Comparison of ENCODE assay signal across 23 cellular contexts in genomic region chr14:21040370-21040925, GRCh38. TPM values are rescaled to one million over a fixed set of nuclear protein-coding genes. Genes with fewer than 3 reads are reported as not detected.
DNase-seq lines count a peak whose midpoint lies in the region; ATAC-seq and TF ChIP-seq lines count a peak whose summit lies in the region.
"Had no signal": no experiment of that assay in that cellular context is flagged by ENCODE, and none has a peak within 500 bp of the region (broad histone marks: within the 10 kb centered on the region; RNA-seq: fewer than 3 reads in every experiment).

No MANE protein-coding gene starts in this region.

- H3K4me1 ChIP-seq in suprapubic skin = peaks cover 60% of the 10 kb centered on the region

- peak overlapping the region; percentile 72 for H3K27ac Mint-ChIP-seq in glutamatergic neuron (ENCODE audit: unreplicated experiment)
- H3K27ac Mint-ChIP-seq: activated B cell treated with CpG ODN at 0.5 μM for 24 hours; natural killer cell treated with Interleukin-12 subunit alpha and Interleukin-12 subunit beta and Interleukin-15 and Interleukin-18, amount 100 ng/mL, for 72 hours; progenitor cell of endocrine pancreas had no signal

- peak overlapping the region; percentile 26 for H3K4me3 Mint-ChIP-seq in glutamatergic neuron (ENCODE audit: unreplicated experiment)
- H3K4me3 Mint-ChIP-seq: activated B cell treated with CpG ODN at 0.5 μM for 24 hours; natural killer cell treated with Interleukin-12 subunit alpha and Interleukin-12 subunit beta and Interleukin-15 and Interleukin-18, amount 100 ng/mL, for 72 hours had no signal

- no peak for TF ChIP-seq EP300 in suprapubic skin (IDR thresholded peaks at IDR 0.05)

- H3K27me3 ChIP-seq in suprapubic skin = no peaks in the 10 kb centered on the region
- H3K27me3 ChIP-seq: cardiac muscle cell had no signal

- H3K36me3 ChIP-seq in suprapubic skin = no peaks in the 10 kb centered on the region
- H3K36me3 ChIP-seq: cardiac muscle cell, heart right ventricle, left lung, thoracic aorta had no signal

- peaks cover 26% of the 10 kb centered on the region for H3K4me1 Mint-ChIP-seq in glutamatergic neuron (ENCODE audit: low read depth, unreplicated experiment)
- H3K4me1 Mint-ChIP-seq: activated B cell treated with CpG ODN at 0.5 μM for 24 hours had no signal

- TF ChIP-seq POLR2A in suprapubic skin (IDR thresholded peaks at IDR 0.05) = no peak

- TF ChIP-seq CTCF in glutamatergic neuron (IDR thresholded peaks at IDR 0.05; ENCODE audit: partially characterized antibody, unreplicated experiment) (no peak), suprapubic skin (IDR thresholded peaks at IDR 0.05) (no peak)

- peaks cover 8% of the 10 kb centered on the region for H3K9me3 Mint-ChIP-seq in glutamatergic neuron (ENCODE audit: unreplicated experiment)
- H3K9me3 Mint-ChIP-seq: activated B cell treated with CpG ODN at 0.5 μM for 24 hours; natural killer cell treated with Interleukin-12 subunit alpha and Interleukin-12 subunit beta and Interleukin-15 and Interleukin-18, amount 100 ng/mL, for 72 hours had no signal

- no peak for ATAC-seq in GM21447 (IDR thresholded peaks at IDR 0.05; ENCODE audit: unreplicated experiment)
- ATAC-seq: natural killer cell treated with Interleukin-12 subunit alpha and Interleukin-12 subunit beta and Interleukin-15 and Interleukin-18, amount 100 ng/mL, for 72 hours had no signal

- H3K9me3 ChIP-seq in suprapubic skin = no peaks in the 10 kb centered on the region
- H3K9me3 ChIP-seq: heart right ventricle, left lung, thoracic aorta had no signal

- no peak overlapping the region for H3K4me3 ChIP-seq in suprapubic skin
- H3K4me3 ChIP-seq: cardiac muscle cell, heart right ventricle, left lung, thoracic aorta had no signal

- H3K27me3 Mint-ChIP-seq in glutamatergic neuron (ENCODE audit: unreplicated experiment) = peaks cover 5% of the 10 kb centered on the region

- no peaks in the 10 kb centered on the region for H3K36me3 Mint-ChIP-seq in glutamatergic neuron (ENCODE audit: unreplicated experiment)
- H3K36me3 Mint-ChIP-seq: natural killer cell treated with Interleukin-12 subunit alpha and Interleukin-12 subunit beta and Interleukin-15 and Interleukin-18, amount 100 ng/mL, for 72 hours had no signal

- 69% methylated on average over 8 of the region's 8 CpGs for WGBS in suprapubic skin

- peak; percentile 70 for DNase-seq in NCI-H82 (lab: John Stamatoyannopoulos, UW)
- DNase-seq in NCI-H82 treated with DMSO at 0.1 percent for 48 hours (lab: John Stamatoyannopoulos, UW; ENCODE audit: unreplicated experiment) = no peak
- no peak for DNase-seq in glutamatergic neuron
- DNase-seq in suprapubic skin (ENCODE audit: low spot score in 2 of 2) = no peak
- no peak for DNase-seq in NCI-H510A (lab: John Stamatoyannopoulos, UW)
- no peak for DNase-seq in UCSD-AML1 (lab: John Stamatoyannopoulos, UW; ENCODE audit: unreplicated experiment)
- DNase-seq: activated B cell treated with CpG ODN at 0.5 μM for 24 hours; activated CD4-positive, alpha-beta T cell treated with anti-CD3 and anti-CD28 coated beads, Interleukin-2, amount 50 U/mL, for 4 hours; activated gamma-delta T cell; activated T-cell treated with anti-CD3 and anti-CD28 coated beads for 4 hours; left lung; NCI-H2081 treated with DMSO at 0.1 percent for 48 hours had no signal

- H3K27ac ChIP-seq in angular gyrus (ENCODE audit: low read depth, low read length) = peak overlapping the region; percentile 93
- H3K27ac ChIP-seq in suprapubic skin = peak overlapping the region; percentile 73

RNA-seq across cellular contexts. Expression of gene RNASE7, which starts 1.7 kb away (rescaled TPM):
- total RNA-seq in glutamatergic neuron (ENCODE audit: unreplicated experiment) = not detected
- 10 to 100 TPM; 10.3 to 46.9 (median 35.4) TPM for total RNA-seq in suprapubic skin
- total RNA-seq: A172; activated B cell treated with CpG ODN at 0.5 μM for 24 hours; cardiac muscle cell; dermis blood vessel endothelial cell; heart right ventricle; left lung; natural killer cell treated with Interleukin-12 subunit alpha and Interleukin-12 subunit beta and Interleukin-15 and Interleukin-18, amount 100 ng/mL, for 72 hours; progenitor cell of endocrine pancreas; RPMI7951; T-helper 2 cell treated with Interferon-gamma antibody and Interleukin-4, amounts not matched to agents 100 ng/mL and 5 ng/mL, for 36 hours had no signal

RNA-seq across cellular contexts. Expression of gene RNASE13, which starts 5.8 kb away (rescaled TPM):
- not detected for total RNA-seq in glutamatergic neuron (ENCODE audit: unreplicated experiment)
- total RNA-seq in suprapubic skin = under 1 TPM in 1 of 4 donors, not detected in 3; 0.29 TPM
- total RNA-seq: A172; activated B cell treated with CpG ODN at 0.5 μM for 24 hours; cardiac muscle cell; dermis blood vessel endothelial cell; heart right ventricle; left lung; natural killer cell treated with Interleukin-12 subunit alpha and Interleukin-12 subunit beta and Interleukin-15 and Interleukin-18, amount 100 ng/mL, for 72 hours; progenitor cell of endocrine pancreas; RPMI7951; T-helper 2 cell treated with Interferon-gamma antibody and Interleukin-4, amounts not matched to agents 100 ng/mL and 5 ng/mL, for 36 hours; thoracic aorta had no signal

RNA-seq across cellular contexts. Expression of gene TPPP2, which starts 10.4 kb away (rescaled TPM):
- total RNA-seq in glutamatergic neuron (ENCODE audit: unreplicated experiment) = not detected
- total RNA-seq in suprapubic skin = not detected
- total RNA-seq: A172; activated B cell treated with CpG ODN at 0.5 μM for 24 hours; dermis blood vessel endothelial cell; left lung; natural killer cell treated with Interleukin-12 subunit alpha and Interleukin-12 subunit beta and Interleukin-15 and Interleukin-18, amount 100 ng/mL, for 72 hours; RPMI7951; T-helper 2 cell treated with Interferon-gamma antibody and Interleukin-4, amounts not matched to agents 100 ng/mL and 5 ng/mL, for 36 hours; thoracic aorta had no signal

RNA-seq across cellular contexts. Expression of gene NDRG2, which starts 15.6 kb away (rescaled TPM):
- 33.1 TPM for total RNA-seq in glutamatergic neuron (ENCODE audit: unreplicated experiment)
- total RNA-seq in suprapubic skin = 100 to 1,000 TPM; 269 to 433 (median 295) TPM

RNA-seq across cellular contexts. Expression of gene RNASE8, which starts 17.2 kb away (rescaled TPM):
- total RNA-seq in glutamatergic neuron (ENCODE audit: unreplicated experiment) (not detected), suprapubic skin (not detected)
- total RNA-seq: A172; activated B cell treated with CpG ODN at 0.5 μM for 24 hours; cardiac muscle cell; dermis blood vessel endothelial cell; heart right ventricle; left lung; natural killer cell treated with Interleukin-12 subunit alpha and Interleukin-12 subunit beta and Interleukin-15 and Interleukin-18, amount 100 ng/mL, for 72 hours; progenitor cell of endocrine pancreas; RPMI7951; T-helper 2 cell treated with Interferon-gamma antibody and Interleukin-4, amounts not matched to agents 100 ng/mL and 5 ng/mL, for 36 hours; thoracic aorta had no signal

Comparison
In these comparisons a context has a peak if more than half of its experiments do, and no peak if none do; other contexts are left out.
1. RNA of gene RNASE7, which starts 1.7 kb away (total RNA-seq): 10.3 to 46.9 TPM in suprapubic skin; not detected in glutamatergic neuron (single experiment); every median in the first group is over 10 times any median in the second.